Comparison of ENCODE assay signal across 11 cellular contexts in genomic region chr12:110579239-110579888, GRCh38. TPM values are rescaled to one million over a fixed set of nuclear protein-coding genes. Genes with fewer than 3 reads are reported as not detected.
DNase-seq lines count a peak whose midpoint lies in the region; ATAC-seq and TF ChIP-seq lines count a peak whose summit lies in the region.
"Had no signal": no experiment of that assay in that cellular context is flagged by ENCODE, and none has a peak within 500 bp of the region (broad histone marks: within the 10 kb centered on the region; RNA-seq: fewer than 3 reads in every experiment).

No MANE protein-coding gene starts in this region.

- 93% methylated on average over 13 of the region's 13 CpGs for WGBS in right cardiac atrium
- WGBS in transverse colon (ENCODE audit: low coverage in 1 of 2), 2 donors = 81 to 100% methylated on average over 1 to 13 of the region's 13 CpGs

- no peaks in the 10 kb centered on the region for H3K27me3 Mint-ChIP-seq in activated CD4-positive, alpha-beta memory T cell treated with anti-CD3 and anti-CD28 coated beads for 36 hours

- no peaks in the 10 kb centered on the region for H3K9me3 ChIP-seq in right cardiac atrium (ENCODE audit: control insufficient read depth, low read length)
- no peaks in the 10 kb centered on the region for H3K9me3 ChIP-seq in iPS-15b (ENCODE audit: control insufficient read depth, insufficient read depth, low read length)
- H3K9me3 ChIP-seq in transverse colon = no peaks in the 10 kb centered on the region
- H3K9me3 ChIP-seq: ovary had no signal

- H3K27me3 ChIP-seq in right cardiac atrium (ENCODE audit: control insufficient read depth, insufficient read depth) = no peaks in the 10 kb centered on the region
- no peaks in the 10 kb centered on the region for H3K27me3 ChIP-seq in iPS-15b (ENCODE audit: control insufficient read depth, insufficient read depth, low read length)
- H3K27me3 ChIP-seq in transverse colon = no peaks in the 10 kb centered on the region
- H3K27me3 ChIP-seq: ovary had no signal

- no peak overlapping the region for H3K9ac ChIP-seq in iPS-15b (ENCODE audit: low read depth, low read length)
- H3K9ac ChIP-seq: KMS-11 had no signal

- intact Hi-C loops in right cardiac atrium (cut with DNase I) (no loop called here), left ventricle myocardium superior (cut with micrococcal nuclease) (no loop called here), transverse colon (cut with DNase I; ENCODE audit: low total_unique reads) (no loop called here)
- intact Hi-C loops in activated CD4-positive, alpha-beta memory T cell treated with anti-CD3 and anti-CD28 coated beads for 36 hours (cut with micrococcal nuclease) = loop anchor here (2.0 to 10.0 kb wide), 2 partner anchors 59 to 265 kb away; no protein-coding TSS in a partner anchor

- TF ChIP-seq CTCF in transverse colon (IDR thresholded peaks at IDR 0.05) = no peak

- no peaks in the 10 kb centered on the region for H3K9me3 Mint-ChIP-seq in activated CD4-positive, alpha-beta memory T cell treated with anti-CD3 and anti-CD28 coated beads for 36 hours

- DNase-seq in right cardiac atrium (no peak), left ventricle myocardium superior (no peak), transverse colon (no peak), NCI-H187 (lab: John Stamatoyannopoulos, UW) (no peak), germinal center (ENCODE audit: low spot score) (no peak)
- peak; percentile 52 for DNase-seq in activated CD4-positive, alpha-beta memory T cell treated with anti-CD3 and anti-CD28 coated beads for 36 hours
- DNase-seq: ovary, SW 1271 had no signal

- no peaks in the 10 kb centered on the region for H3K36me3 ChIP-seq in iPS-15b (ENCODE audit: control insufficient read depth, insufficient read depth, low read length)
- no peaks in the 10 kb centered on the region for H3K36me3 ChIP-seq in transverse colon
- H3K36me3 ChIP-seq: ovary had no signal

- ATAC-seq in right cardiac atrium (no peak), left ventricle myocardium superior (no peak), GM21515 (IDR thresholded peaks at IDR 0.05; ENCODE audit: unreplicated experiment) (no peak)

- peaks cover 78% of the 10 kb centered on the region for H3K4me1 Mint-ChIP-seq in activated CD4-positive, alpha-beta memory T cell treated with anti-CD3 and anti-CD28 coated beads for 36 hours (ENCODE audit: low read depth)

- POLR2A ChIA-PET in activated CD4-positive, alpha-beta memory T cell treated with anti-CD3 and anti-CD28 coated beads for 36 hours (lab: Charles Lee) = interaction anchor here (1.0 to 4.0 kb wide), 5 partner anchors 11 to 111 kb away, joined by 3 to 26 read pairs (median 4); partner anchors contain the start of genes FAM216A and GPN3

- peaks cover 16% of the 10 kb centered on the region for H3K36me3 Mint-ChIP-seq in activated CD4-positive, alpha-beta memory T cell treated with anti-CD3 and anti-CD28 coated beads for 36 hours

- peak overlapping the region; percentile 16 for H3K4me3 ChIP-seq in right cardiac atrium (ENCODE audit: low read length)
- peak overlapping the region; percentile 3 for H3K4me3 ChIP-seq in iPS-15b (ENCODE audit: low read depth, low read length)
- H3K4me3 ChIP-seq in transverse colon = peak overlapping the region in 1 of 4 donors; percentile 7
- H3K4me3 ChIP-seq: ovary had no signal

- H3K4me3 Mint-ChIP-seq in activated CD4-positive, alpha-beta memory T cell treated with anti-CD3 and anti-CD28 coated beads for 36 hours = peak overlapping the region; percentile 94

- no peak for TF ChIP-seq POLR2A in transverse colon (IDR thresholded peaks at IDR 0.05)

- peak overlapping the region; percentile 98 for H3K27ac Mint-ChIP-seq in activated CD4-positive, alpha-beta memory T cell treated with anti-CD3 and anti-CD28 coated beads for 36 hours

- TF ChIP-seq EP300 in transverse colon (IDR thresholded peaks at IDR 0.05; ENCODE audit: low read depth) = no peak

- H3K27ac ChIP-seq in right cardiac atrium (ENCODE audit: low read length) (peak overlapping the region; percentile 84), transverse colon (peak overlapping the region; percentile 87 to 92 (median 88))
- H3K27ac ChIP-seq: KMS-11, ovary had no signal

- CTCF ChIA-PET in activated CD4-positive, alpha-beta memory T cell treated with anti-CD3 and anti-CD28 coated beads for 36 hours (lab: Charles Lee) = interaction anchor here (0.7 to 1.7 kb wide), 8 partner anchors 16 to 111 kb away, joined by 3 to 6 read pairs (median 4); partner anchors contain the start of gene FAM216A

- peaks cover 13% of the 10 kb centered on the region for H3K4me1 ChIP-seq in right cardiac atrium (ENCODE audit: control insufficient read depth, insufficient read depth, low read length)
- H3K4me1 ChIP-seq in iPS-15b (ENCODE audit: control insufficient read depth, insufficient read depth, low read length) = peaks cover 5% of the 10 kb centered on the region
- peaks cover 42 to 82% (median 71%) of the 10 kb centered on the region in 4 donors for H3K4me1 ChIP-seq in transverse colon

- in situ Hi-C loops in transverse colon (cut with MboI; ENCODE audit: low pct_ligation_motif_present in 1 of 4, low pct_unique_long_range_greater_than_20kb in 1 of 4, low sequenced_read_pairs in 3 of 4) = no loop called here

RNA-seq across cellular contexts. Expression of gene PPTC7, which starts 3.8 kb away (rescaled TPM):
- total RNA-seq in right cardiac atrium (10 to 100 TPM; 46.6 to 82.8 (median 56.6) TPM), left ventricle myocardium superior (124 TPM), transverse colon (10 to 100 TPM; 25.3 to 36.4 (median 27.1) TPM)
- 31.5 TPM for polyA plus RNA-seq in right cardiac atrium
- 10 to 100 TPM; 36.9 to 37.0 TPM for total RNA-seq in activated CD4-positive, alpha-beta memory T cell treated with anti-CD3 and anti-CD28 coated beads for 36 hours

RNA-seq across cellular contexts. Expression of gene TCTN1, which starts 34.6 kb away (rescaled TPM):
- total RNA-seq in right cardiac atrium (10 to 100 TPM; 37.0 to 47.0 (median 42.4) TPM), left ventricle myocardium superior (25.5 TPM), transverse colon (10 to 100 TPM; 28.5 to 71.2 (median 35.1) TPM)
- polyA plus RNA-seq in right cardiac atrium = 33.7 TPM
- 1 to 10 TPM; 6.4 to 7.6 TPM for total RNA-seq in activated CD4-positive, alpha-beta memory T cell treated with anti-CD3 and anti-CD28 coated beads for 36 hours
